14 cellular contexts compared by ENCODE assay signal in the genomic region with DNA sequence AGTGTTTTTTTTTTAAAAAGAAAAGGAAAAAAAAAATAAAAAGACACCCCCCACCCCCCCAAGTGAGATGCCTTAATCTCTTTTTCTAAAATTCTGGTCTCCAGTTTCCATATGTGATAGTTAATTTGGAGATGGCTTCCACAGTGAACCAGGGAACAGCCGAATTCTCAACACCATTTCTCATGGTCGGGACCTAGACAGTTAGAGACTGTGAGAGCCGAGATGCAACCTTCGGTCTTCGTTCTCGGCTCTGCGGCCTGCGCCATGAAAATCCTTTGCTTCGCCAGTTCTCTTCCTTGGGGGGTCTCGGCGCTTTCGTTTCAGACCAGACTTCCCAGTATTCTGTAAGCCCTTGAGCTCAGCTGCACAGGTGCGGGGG. TPM values are rescaled to one million over a fixed set of nuclear protein-coding genes. Genes with fewer than 3 reads are reported as not detected.
A peak's percentile ranks its signal among the peaks of the same experiment; 100 is the strongest.
DNase-seq lines count a peak whose midpoint lies in the region; ATAC-seq and TF ChIP-seq lines count a peak whose summit lies in the region.
"Had no signal": no experiment of that assay in that cellular context is flagged by ENCODE, and none has a peak within 500 bp of the region (broad histone marks: within the 10 kb centered on the region; RNA-seq: fewer than 3 reads in every experiment).

No MANE protein-coding gene starts in this region.

- POLR2A ChIA-PET in naive thymus-derived CD4-positive, alpha-beta T cell (lab: Charles Lee) = no interaction called here

- H3K36me3 ChIP-seq in ES-I3 (ENCODE audit: insufficient read depth, low read length) (no peaks in the 10 kb centered on the region), HUES64 (ENCODE audit: insufficient read depth, low read length) (no peaks in the 10 kb centered on the region)
- no peaks in the 10 kb centered on the region for H3K36me3 ChIP-seq in naive thymus-derived CD4-positive, alpha-beta T cell (ENCODE audit: control insufficient read depth in 2 of 3, insufficient read depth in 3 of 3, low read length in 3 of 3)
- H3K36me3 ChIP-seq: breast epithelium, gastrocnemius medialis, SJSA1 had no signal

- H3K4me3 ChIP-seq in HUES64 (ENCODE audit: low read length) = peak overlapping the region; percentile 60
- no peak overlapping the region for H3K4me3 ChIP-seq in naive thymus-derived CD4-positive, alpha-beta T cell (ENCODE audit: low read length)
- H3K4me3 ChIP-seq: gastrocnemius medialis, SJSA1 had no signal

- CTCF ChIA-PET in naive thymus-derived CD4-positive, alpha-beta T cell (lab: Charles Lee) = no interaction called here

- intact Hi-C loops in naive thymus-derived CD4-positive, alpha-beta T cell (cut with micrococcal nuclease) = no loop called here

- H3K4me3 Mint-ChIP-seq in nephron = peak overlapping the region; percentile 52 to 71 (median 64)
- H3K4me3 Mint-ChIP-seq in naive thymus-derived CD4-positive, alpha-beta T cell = peak overlapping the region in 1 of 10 donors; percentile 51
- H3K4me3 Mint-ChIP-seq: natural killer cell had no signal

- DNase-seq in cerebellum (ENCODE audit: low spot score) = peak; percentile 48
- DNase-seq in naive thymus-derived CD4-positive, alpha-beta T cell = no peak
- DNase-seq: gastrocnemius medialis, GDM1 had no signal

- H3K4me1 ChIP-seq in ES-I3 (ENCODE audit: insufficient read depth, low read length) = 0 out of 2 replicates have a peak, but pooled peaks cover 4% of the 10 kb centered on the region
- H3K4me1 ChIP-seq in HUES64 (ENCODE audit: insufficient read depth, low read length) = 0 out of 2 replicates have a peak, but pooled peaks cover 4% of the 10 kb centered on the region
- no peaks in the 10 kb centered on the region for H3K4me1 ChIP-seq in naive thymus-derived CD4-positive, alpha-beta T cell (ENCODE audit: control insufficient read depth in 2 of 2, insufficient read depth in 2 of 2, low read length in 2 of 2)
- H3K4me1 ChIP-seq: breast epithelium, gastrocnemius medialis had no signal

- H3K9me3 Mint-ChIP-seq in nephron = no peaks in the 10 kb centered on the region
- peaks cover 0 to 15% (median 4%) of the 10 kb centered on the region in 11 donors for H3K9me3 Mint-ChIP-seq in naive thymus-derived CD4-positive, alpha-beta T cell

- H3K27me3 ChIP-seq in HUES64 (ENCODE audit: insufficient read depth, low read length) = peaks cover 78% of the 10 kb centered on the region
- peaks cover 9 to 10% of the 10 kb centered on the region in 2 donors for H3K27me3 ChIP-seq in naive thymus-derived CD4-positive, alpha-beta T cell (ENCODE audit: control insufficient read depth in 2 of 2, insufficient read depth in 2 of 2, low read length in 2 of 2)

- peak overlapping the region; percentile 20; the same call in 1 of the 2 replicates for H3K9ac ChIP-seq in ES-I3 (ENCODE audit: low read depth, low read length)
- no peak overlapping the region for H3K9ac ChIP-seq in HUES64 (ENCODE audit: low read depth, low read length)

- H3K27me3 Mint-ChIP-seq in nephron (ENCODE audit: low read depth) = peaks cover 97% of the 10 kb centered on the region
- peaks cover 70 to 86% (median 83%) of the 10 kb centered on the region in 5 donors for H3K27me3 Mint-ChIP-seq in naive thymus-derived CD4-positive, alpha-beta T cell

- H3K27ac Mint-ChIP-seq in nephron = no peak overlapping the region
- H3K27ac Mint-ChIP-seq in naive thymus-derived CD4-positive, alpha-beta T cell = no peak overlapping the region
- H3K27ac Mint-ChIP-seq: CD8-positive, alpha-beta memory T cell had no signal

- H3K4me1 Mint-ChIP-seq in nephron = peaks cover 4% of the 10 kb centered on the region
- peaks cover 1 to 11% (median 5%) of the 10 kb centered on the region in 7 donors for H3K4me1 Mint-ChIP-seq in naive thymus-derived CD4-positive, alpha-beta T cell

- H3K9me3 ChIP-seq in ES-I3 (ENCODE audit: control insufficient read depth, insufficient read depth, low read length) (no peaks in the 10 kb centered on the region), HUES64 (ENCODE audit: insufficient read depth, low read depth, low read length) (no peaks in the 10 kb centered on the region)
- H3K9me3 ChIP-seq in naive thymus-derived CD4-positive, alpha-beta T cell (ENCODE audit: control insufficient read depth in 2 of 3, low read length in 3 of 3) = no peaks in the 10 kb centered on the region
- H3K9me3 ChIP-seq: breast epithelium, gastrocnemius medialis, SJSA1 had no signal

- ATAC-seq in GM18867 (IDR thresholded peaks at IDR 0.05; ENCODE audit: unreplicated experiment) = no peak
- no peak for ATAC-seq in HG03095 (IDR thresholded peaks at IDR 0.05; ENCODE audit: unreplicated experiment)
- ATAC-seq in naive thymus-derived CD4-positive, alpha-beta T cell = no peak
- ATAC-seq: gastrocnemius medialis had no signal

- H3K36me3 Mint-ChIP-seq in nephron (ENCODE audit: low read depth) = no peaks in the 10 kb centered on the region
- peaks cover 0 to 8% (median 0%) of the 10 kb centered on the region in 5 donors for H3K36me3 Mint-ChIP-seq in naive thymus-derived CD4-positive, alpha-beta T cell
- H3K36me3 Mint-ChIP-seq: natural killer cell had no signal

- no peak for TF ChIP-seq CTCF in nephron (IDR thresholded peaks at IDR 0.05; ENCODE audit: unreplicated experiment in 3 of 3)

- 6% methylated on average over 13 of the region's 13 CpGs for WGBS in HUES64

- no peak overlapping the region for H3K27ac ChIP-seq in HUES64 (ENCODE audit: low read depth, low read length)
- H3K27ac ChIP-seq in naive thymus-derived CD4-positive, alpha-beta T cell (ENCODE audit: low read depth, low read length) = no peak overlapping the region
- H3K27ac ChIP-seq: breast epithelium, gastrocnemius medialis, SJSA1 had no signal

RNA-seq across cellular contexts. Expression of a gene that starts 0.7 kb away (rescaled TPM):
- polyA plus RNA-seq in HUES64 (2013, experiment 1 of 2) = not detected
- polyA plus RNA-seq in HUES64 (2013, experiment 2 of 2) = not detected
- total RNA-seq in cerebellum = 6.0 TPM
- total RNA-seq in naive thymus-derived CD4-positive, alpha-beta T cell = not detected
- polyA plus RNA-seq in naive thymus-derived CD4-positive, alpha-beta T cell = not detected
- total RNA-seq: breast epithelium; CD8-positive, alpha-beta memory T cell; gastrocnemius medialis; left cardiac atrium; natural killer cell; SJSA1 had no signal
- polyA plus RNA-seq: CD8-positive, alpha-beta memory T cell had no signal
